Comparison of ENCODE assay signal across 30 cellular contexts in genomic region chr2:232949016-232949415, GRCh38.
"Had no signal": no experiment of that assay in that cellular context is flagged by ENCODE, and none has a peak within 500 bp of the region (broad histone marks: within the 10 kb centered on the region; RNA-seq: fewer than 3 reads in every experiment).

No MANE protein-coding gene starts in this region.

- H3K27ac ChIP-seq: SJCRH30, SK-N-MC had no signal

- H3K4me3 ChIP-seq: K562, SJCRH30, SK-N-MC had no signal

- H3K27ac Mint-ChIP-seq: activated CD4-positive, alpha-beta T cell treated with anti-CD3 and anti-CD28 coated beads for 36 hours; activated CD4-positive, alpha-beta T cell treated with anti-CD3 and anti-CD28 coated beads, Interleukin-2, amount 10 ng/mL, durations not matched to agents 7 days and 5 days; activated CD8-positive, alpha-beta T cell treated with anti-CD3 and anti-CD28 coated beads, Interleukin-2, amount 10 ng/mL, durations not matched to agents 7 days and 5 days; activated naive CD4-positive, alpha-beta T cell treated with anti-CD3 and anti-CD28 coated beads, Interleukin-2, amount 10 ng/mL, durations not matched to agents 7 days and 5 days; activated naive CD8-positive, alpha-beta T cell; activated naive CD8-positive, alpha-beta T cell treated with anti-CD3 and anti-CD28 coated beads, Interleukin-2, amount 50 U/mL, for 24 hours; activated T-helper 1 cell treated with anti-CD3 and anti-CD28 coated beads, Interleukin-12 subunit alpha, Interleukin-12 subunit beta, Interleukin-2, Interleukin-4 antibody, amounts not matched to agents 30 ng/mL and 10 ng/mL and 1 ng/mL, durations not matched to agents 14 hours and 24 hours and 36 hours had no signal

- H3K36me3 Mint-ChIP-seq: activated naive CD4-positive, alpha-beta T cell treated with anti-CD3 and anti-CD28 coated beads, Interleukin-2, amount 10 ng/mL, durations not matched to agents 7 days and 5 days; activated naive CD8-positive, alpha-beta T cell; brain had no signal

- H3K36me3 ChIP-seq: SJCRH30 had no signal

- H3K4me1 Mint-ChIP-seq: activated CD4-positive, alpha-beta T cell treated with anti-CD3 and anti-CD28 coated beads for 36 hours; activated CD4-positive, alpha-beta T cell treated with anti-CD3 and anti-CD28 coated beads, Interleukin-2, amount 10 ng/mL, durations not matched to agents 7 days and 5 days; activated naive CD4-positive, alpha-beta T cell treated with anti-CD3 and anti-CD28 coated beads, Interleukin-2, amount 10 ng/mL, durations not matched to agents 7 days and 5 days; activated naive CD8-positive, alpha-beta T cell treated with anti-CD3 and anti-CD28 coated beads, Interleukin-2, amount 50 U/mL, for 24 hours had no signal

- H3K9me3 ChIP-seq: SJCRH30 had no signal

- H3K4me3 Mint-ChIP-seq: activated CD4-positive, alpha-beta T cell treated with anti-CD3 and anti-CD28 coated beads for 36 hours; activated CD4-positive, alpha-beta T cell treated with anti-CD3 and anti-CD28 coated beads, Interleukin-2, amount 10 ng/mL, durations not matched to agents 7 days and 5 days; activated CD8-positive, alpha-beta T cell treated with anti-CD3 and anti-CD28 coated beads, Interleukin-2, amount 10 ng/mL, durations not matched to agents 7 days and 5 days; activated naive CD4-positive, alpha-beta T cell treated with anti-CD3 and anti-CD28 coated beads, Interleukin-2, amount 10 ng/mL, durations not matched to agents 7 days and 5 days; activated naive CD8-positive, alpha-beta T cell; activated naive CD8-positive, alpha-beta T cell treated with anti-CD3 and anti-CD28 coated beads, Interleukin-2, amount 50 U/mL, for 24 hours; activated T-cell treated with anti-CD3 and anti-CD28 coated beads, Interleukin-2, amount 50 U/mL, for 4 hours; activated T-helper 1 cell treated with anti-CD3 and anti-CD28 coated beads, Interleukin-12 subunit alpha, Interleukin-12 subunit beta, Interleukin-2, Interleukin-4 antibody, amounts not matched to agents 30 ng/mL and 10 ng/mL and 1 ng/mL, durations not matched to agents 14 hours and 24 hours and 36 hours; brain had no signal

- ATAC-seq: activated CD4-positive, alpha-beta T cell treated with anti-CD3 and anti-CD28 coated beads for 36 hours; activated CD4-positive, CD25-positive, alpha-beta regulatory T cell treated with anti-CD3 and anti-CD28 coated beads, Interleukin-2, amount 50 U/mL, for 24 hours; activated CD8-positive, alpha-beta T cell treated with anti-CD3 and anti-CD28 coated beads, Interleukin-2, amount 10 ng/mL, durations not matched to agents 7 days and 5 days; activated naive CD8-positive, alpha-beta T cell treated with anti-CD3 and anti-CD28 coated beads, Interleukin-2, amount 50 U/mL, for 24 hours; activated T-cell treated with anti-CD3 and anti-CD28 coated beads, Interleukin-2, amount 50 U/mL, for 4 hours; K562; Panc1 had no signal

- H3K27me3 Mint-ChIP-seq: activated CD4-positive, alpha-beta T cell treated with anti-CD3 and anti-CD28 coated beads for 36 hours; activated naive CD8-positive, alpha-beta T cell had no signal

- H3K9me3 Mint-ChIP-seq: activated CD4-positive, alpha-beta T cell treated with anti-CD3 and anti-CD28 coated beads, Interleukin-2, amount 10 ng/mL, durations not matched to agents 7 days and 5 days; activated naive CD4-positive, alpha-beta T cell treated with anti-CD3 and anti-CD28 coated beads, Interleukin-2, amount 10 ng/mL, durations not matched to agents 7 days and 5 days; activated naive CD8-positive, alpha-beta T cell treated with anti-CD3 and anti-CD28 coated beads, Interleukin-2, amount 50 U/mL, for 24 hours; activated T-cell treated with anti-CD3 and anti-CD28 coated beads, Interleukin-2, amount 50 U/mL, for 4 hours; activated T-helper 1 cell treated with anti-CD3 and anti-CD28 coated beads, Interleukin-12 subunit alpha, Interleukin-12 subunit beta, Interleukin-2, Interleukin-4 antibody, amounts not matched to agents 30 ng/mL and 10 ng/mL and 1 ng/mL, durations not matched to agents 14 hours and 24 hours and 36 hours had no signal

- DNase-seq: activated CD4-positive, alpha-beta T cell treated with anti-CD3 and anti-CD28 coated beads for 36 hours; activated CD4-positive, alpha-beta T cell treated with anti-CD3 and anti-CD28 coated beads, Interleukin-2, amount 10 ng/mL, durations not matched to agents 7 days and 5 days; activated CD4-positive, alpha-beta T cell treated with anti-CD3 and anti-CD28 coated beads, Interleukin-2, amount 50 U/mL, for 48 hours; activated CD8-positive, alpha-beta memory T cell treated with anti-CD3 and anti-CD28 coated beads, Interleukin-2, amount 50 U/mL, for 4 hours; activated CD8-positive, alpha-beta T cell treated with anti-CD3 and anti-CD28 coated beads, Interleukin-2, amount 10 ng/mL, durations not matched to agents 7 days and 5 days; activated gamma-delta T cell treated with Interleukin-2 at 50 U/mL for 16 hours; activated naive CD4-positive, alpha-beta T cell treated with anti-CD3 and anti-CD28 coated beads, Interleukin-2, amount 10 ng/mL, durations not matched to agents 7 days and 5 days; activated naive CD8-positive, alpha-beta T cell treated with anti-CD3 and anti-CD28 coated beads, Interleukin-2, amount 50 U/mL, for 24 hours; activated T-cell treated with anti-CD3 and anti-CD28 coated beads for 4 hours; activated T-cell treated with anti-CD3 and anti-CD28 coated beads, Interleukin-2, amount 50 U/mL, for 4 hours; anterior cingulate cortex; caudate nucleus; NCI-H1105 treated with DMSO at 0.1 percent for 48 hours; NCI-H1436; NCI-H1694; NCI-H1930; NCI-H2081 treated with DMSO at 0.1 percent for 48 hours; NCI-H345; NCI-H524 treated with DMSO at 0.1 percent for 48 hours; NK-92 treated with Interleukin-12 subunit alpha and Interleukin-12 subunit beta, amount 100 ng/mL, for 24 hours; SHP77; SJCRH30; T1000 had no signal
